ENCODE assay signal across 10 cellular contexts in the genomic region with DNA sequence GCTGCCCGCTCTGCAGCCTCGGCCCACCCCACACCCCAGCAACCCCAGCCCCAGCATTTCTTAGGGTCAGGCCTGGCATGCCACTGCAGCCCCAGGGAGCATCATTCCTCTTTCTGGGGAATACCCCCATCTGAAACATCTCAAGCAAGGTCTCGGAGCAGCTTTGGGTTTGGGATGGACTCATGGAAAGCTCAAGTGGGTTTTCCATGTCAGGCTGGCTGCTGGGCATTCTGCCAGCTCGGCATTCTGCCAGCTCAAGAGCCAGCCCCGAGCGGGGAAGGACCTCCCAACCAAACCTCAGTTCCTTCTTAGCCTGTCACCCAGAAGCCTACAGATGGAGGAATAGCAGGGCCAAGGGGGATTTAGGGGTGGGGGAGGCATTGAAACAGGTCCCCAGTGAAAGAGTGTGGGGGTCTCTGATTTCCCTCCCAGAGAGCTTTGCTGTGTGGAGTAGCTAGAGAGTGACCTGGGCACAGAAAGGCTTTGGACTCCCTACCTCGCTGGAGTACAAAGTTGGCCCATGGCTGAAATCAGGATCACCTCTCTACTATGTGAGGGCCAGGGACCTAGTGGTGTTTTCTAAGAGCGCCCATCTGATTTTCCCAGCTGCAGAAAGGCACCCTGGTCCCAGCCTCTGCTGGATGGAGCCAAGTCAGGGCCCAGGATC. TPM values are rescaled to one million over a fixed set of nuclear protein-coding genes. Genes with fewer than 3 reads are reported as not detected.
DNase-seq lines count a peak whose midpoint lies in the region; ATAC-seq and TF ChIP-seq lines count a peak whose summit lies in the region.
"Had no signal": no experiment of that assay in that cellular context is flagged by ENCODE, and none has a peak within 500 bp of the region (broad histone marks: within the 10 kb centered on the region; RNA-seq: fewer than 3 reads in every experiment).

No MANE protein-coding gene starts in this region.

- no peaks in the 10 kb centered on the region for H3K9me3 Mint-ChIP-seq in T-cell
- H3K9me3 Mint-ChIP-seq in activated CD4-positive, alpha-beta T cell treated with anti-CD3 and anti-CD28 coated beads for 36 hours (ENCODE audit: low read depth), result no peaks in the 10 kb centered on the region
- H3K9me3 Mint-ChIP-seq: activated B cell treated with CpG ODN at 0.5 μM for 24 hours had no signal

- H3K4me3 ChIP-seq in brain microvascular endothelial cell (ENCODE audit: low read depth, low read length) (peak overlapping the region; percentile 43), tibial artery (peak overlapping the region; percentile 58)

- no peaks in the 10 kb centered on the region for H3K27me3 Mint-ChIP-seq in T-cell
- H3K27me3 Mint-ChIP-seq in activated CD4-positive, alpha-beta T cell treated with anti-CD3 and anti-CD28 coated beads for 36 hours, result no peaks in the 10 kb centered on the region
- H3K27me3 Mint-ChIP-seq: activated B cell treated with CpG ODN at 0.5 μM for 24 hours had no signal

- H3K4me1 Mint-ChIP-seq in T-cell, result no peaks in the 10 kb centered on the region
- no peaks in the 10 kb centered on the region for H3K4me1 Mint-ChIP-seq in activated CD4-positive, alpha-beta T cell treated with anti-CD3 and anti-CD28 coated beads for 36 hours
- H3K4me1 Mint-ChIP-seq: activated B cell treated with CpG ODN at 0.5 μM for 24 hours had no signal

- ATAC-seq in T-cell (replicated peaks in 1 of 4), result no peak
- no peak for ATAC-seq in activated CD4-positive, alpha-beta T cell treated with anti-CD3 and anti-CD28 coated beads for 36 hours

- CTCF ChIA-PET in T-cell (lab: Charles Lee), result interaction anchor here (0.5 to 0.6 kb wide), 3 partner anchors 8 to 263 kb away, joined by 3 to 4 read pairs (median 3); no protein-coding TSS in a partner anchor
- CTCF ChIA-PET in activated CD4-positive, alpha-beta T cell treated with anti-CD3 and anti-CD28 coated beads for 36 hours (lab: Charles Lee), result interaction anchor here (0.7 kb wide), 1 partner anchor 391 kb away, joined by 3 read pairs; a partner anchor contains a TSS

- H3K36me3 ChIP-seq in brain microvascular endothelial cell (replicated peaks) (no peaks in the 10 kb centered on the region), tibial artery (peaks cover 0 to 14% (median 8%) of the 10 kb centered on the region in 3 donors)

- intact Hi-C loops in tibial artery (cut with DNase I; ENCODE audit: low total_unique reads), result no loop called here
- intact Hi-C loops in activated CD4-positive, alpha-beta T cell treated with anti-CD3 and anti-CD28 coated beads for 36 hours (cut with DNase I, micrococcal nuclease), result no loop called here

- H3K27ac ChIP-seq in brain microvascular endothelial cell (no peak overlapping the region), tibial artery (peak overlapping the region; percentile 71 to 88)

- peaks cover 0 to 57% (median 44%) of the 10 kb centered on the region in 4 donors for H3K4me1 ChIP-seq in tibial artery

- no peaks in the 10 kb centered on the region for H3K9me3 ChIP-seq in tibial artery

- DNase-seq in AG08395 (ENCODE audit: low spot score), result peak; percentile 67
- DNase-seq in NCI-H187 treated with DMSO at 0.1 percent for 48 hours (lab: John Stamatoyannopoulos, UW), result peak; percentile 70
- DNase-seq in brain microvascular endothelial cell, result no peak
- peak; percentile 38 for DNase-seq in left kidney (ENCODE audit: low read depth, low spot score)
- DNase-seq in tibial artery, result peak; percentile 36 to 88
- no peak for DNase-seq in T-cell
- DNase-seq in UCSD-AML1 (lab: John Stamatoyannopoulos, UW; ENCODE audit: unreplicated experiment), result no peak
- no peak for DNase-seq in activated CD4-positive, alpha-beta T cell treated with anti-CD3 and anti-CD28 coated beads for 36 hours
- DNase-seq: activated B cell treated with CpG ODN at 0.5 μM for 24 hours, DND-41 had no signal

- no peaks in the 10 kb centered on the region for H3K36me3 Mint-ChIP-seq in T-cell
- no peaks in the 10 kb centered on the region for H3K36me3 Mint-ChIP-seq in activated CD4-positive, alpha-beta T cell treated with anti-CD3 and anti-CD28 coated beads for 36 hours (ENCODE audit: low read depth)

- H3K27ac Mint-ChIP-seq in T-cell, result no peak overlapping the region
- no peak overlapping the region for H3K27ac Mint-ChIP-seq in activated CD4-positive, alpha-beta T cell treated with anti-CD3 and anti-CD28 coated beads for 36 hours

- in situ Hi-C loops in brain microvascular endothelial cell (cut with HindIII; ENCODE audit: low pct_ligation_motif_present, low sequenced_read_pairs), result no loop called here

- POLR2A ChIA-PET in T-cell (lab: Charles Lee), result no interaction called here
- POLR2A ChIA-PET in activated CD4-positive, alpha-beta T cell treated with anti-CD3 and anti-CD28 coated beads for 36 hours (lab: Charles Lee), result no interaction called here

- H3K4me3 Mint-ChIP-seq in T-cell, result no peak overlapping the region
- H3K4me3 Mint-ChIP-seq in activated CD4-positive, alpha-beta T cell treated with anti-CD3 and anti-CD28 coated beads for 36 hours, result no peak overlapping the region
- H3K4me3 Mint-ChIP-seq: activated B cell treated with CpG ODN at 0.5 μM for 24 hours had no signal

- H3K27me3 ChIP-seq in brain microvascular endothelial cell (replicated peaks) (no peaks in the 10 kb centered on the region), tibial artery (no peaks in the 10 kb centered on the region)

- TF ChIP-seq CTCF in brain microvascular endothelial cell (IDR thresholded peaks at IDR 0.05; ENCODE audit: low read depth, low read length, missing control alignments) (no peak), tibial artery (IDR thresholded peaks at IDR 0.05) (no peak)

RNA-seq across cellular contexts. Expression of a gene that starts 0.6 kb away (rescaled TPM):
- 1 to 10 TPM in 1 of 5 donors, under 1 TPM in 2, not detected in 2; 0.72 to 1.2 (median 0.93) TPM for total RNA-seq in T-cell
- total RNA-seq in activated CD4-positive, alpha-beta T cell treated with anti-CD3 and anti-CD28 coated beads for 36 hours, result not detected
- total RNA-seq: activated B cell treated with CpG ODN at 0.5 μM for 24 hours had no signal

RNA-seq across cellular contexts. Expression of a gene that starts 24.8 kb away (rescaled TPM):
- total RNA-seq in T-cell, result 10 to 100 TPM; 50.3 to 79.8 (median 70.2) TPM
- total RNA-seq in activated CD4-positive, alpha-beta T cell treated with anti-CD3 and anti-CD28 coated beads for 36 hours, result 10 to 100 TPM; 47.6 to 50.4 TPM

RNA-seq across cellular contexts. Expression of a gene that starts 27.5 kb away (rescaled TPM):
- total RNA-seq in T-cell, result 100 to 1,000 TPM; 221 to 283 (median 232) TPM
- 100 to 1,000 TPM; 315 to 351 TPM for total RNA-seq in activated CD4-positive, alpha-beta T cell treated with anti-CD3 and anti-CD28 coated beads for 36 hours

RNA-seq across cellular contexts. Expression of a gene that starts 44.7 kb away (rescaled TPM):
- total RNA-seq in T-cell, result 10 to 100 TPM; 64.9 to 96.9 (median 75.4) TPM
- 10 to 100 TPM; 53.0 to 54.5 TPM for total RNA-seq in activated CD4-positive, alpha-beta T cell treated with anti-CD3 and anti-CD28 coated beads for 36 hours

Comparison
In these comparisons a context has a peak if more than half of its experiments do, and no peak if none do; other contexts are left out.
1. DNase-seq: peak in AG08395 (single experiment), NCI-H187 treated with DMSO at 0.1 percent for 48 hours (single experiment), left kidney (single experiment) and tibial artery (2 of 2); none in brain microvascular endothelial cell (single experiment), T-cell (0 of 34), UCSD-AML1 (single experiment) and activated CD4-positive, alpha-beta T cell treated with anti-CD3 and anti-CD28 coated beads for 36 hours (single experiment).